In the genomic region with DNA sequence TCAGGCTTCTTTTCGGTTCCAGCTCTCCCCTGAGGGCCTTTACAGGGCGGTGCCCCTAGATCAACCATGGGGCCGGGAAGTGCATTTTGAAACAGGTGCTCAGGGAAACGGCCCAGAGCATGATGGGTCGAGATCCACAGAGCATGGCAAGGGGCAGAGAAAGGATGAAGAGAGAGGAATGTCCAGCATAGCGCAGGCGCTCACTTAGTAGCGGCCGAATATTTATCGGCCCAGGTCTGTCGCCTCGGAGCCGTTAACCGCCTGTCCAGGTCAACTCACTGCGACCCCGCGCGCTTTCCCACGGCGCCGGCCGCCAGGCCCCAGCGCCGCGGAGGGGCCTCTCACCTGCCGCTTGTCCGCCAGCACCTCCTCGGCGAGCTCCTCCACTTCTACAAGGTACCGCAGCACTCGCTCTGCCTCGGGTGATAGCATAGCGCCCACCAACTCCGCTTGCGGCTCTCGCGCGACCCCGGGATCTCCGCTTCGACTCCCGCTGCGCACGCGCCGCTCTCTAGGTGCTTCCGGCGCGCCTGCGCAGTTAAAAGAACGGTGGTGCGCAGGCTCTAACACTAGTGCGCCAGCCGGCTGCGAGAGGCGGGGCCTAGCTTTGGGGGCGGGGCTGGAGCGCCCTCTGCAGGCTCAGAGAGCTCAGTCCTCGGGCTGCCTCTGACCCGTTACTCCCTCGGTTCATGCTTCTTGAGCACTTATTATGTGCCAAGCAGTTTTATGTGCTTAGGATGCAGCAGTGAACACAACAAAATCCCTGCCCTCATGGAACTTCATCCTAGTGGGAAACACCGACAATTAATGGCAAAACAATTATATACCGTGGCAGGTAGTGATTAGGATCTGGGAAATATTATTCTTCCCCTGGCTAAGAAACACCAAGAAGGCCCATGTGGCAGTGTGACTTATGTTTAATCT, we compare ENCODE assay signal across 1 cellular context.
A peak's percentile ranks its signal among the peaks of the same experiment; 100 is the strongest.
TF ChIP-seq lines count a peak whose summit lies in the region.

TSS of gene PDRG1 (minus strand) at position 517 of the 924 bp plus-strand sequence. CDS start at position 432, 85 bp downstream.

TF ChIP-seq in HepG2, 621 proteins besides CTCF, POLR2A, EP300 and RAD21 (continued from another document and continues in another):
- TF ChIP-seq ATF6 (CRISPR knock-in tag; conservative IDR thresholded peaks at IDR 0.05) (peak; percentile 84), ZNF609 (CRISPR knock-in tag; IDR thresholded peaks at IDR 0.05; ENCODE audit: borderline replicate concordance) (no peak), LRRFIP1 (CRISPR knock-in tag; conservative IDR thresholded peaks at IDR 0.05) (no peak), SP140L (CRISPR knock-in tag; IDR thresholded peaks at IDR 0.05; ENCODE audit: borderline replicate concordance) (peak; percentile 79; the same call in 1 of the 2 replicates), ONECUT2 (CRISPR knock-in tag; IDR thresholded peaks at IDR 0.05) (no peak; the same call in 1 of the 2 replicates), ZFYVE20 (CRISPR knock-in tag; IDR thresholded peaks at IDR 0.05; ENCODE audit: borderline replicate concordance, low read depth) (no peak), HMGXB4 (CRISPR knock-in tag; IDR thresholded peaks at IDR 0.05; ENCODE audit: borderline replicate concordance in 1 of 2, low read depth in 1 of 2) (peak; percentile 95 to 96), HHEX (CRISPR knock-in tag; IDR thresholded peaks at IDR 0.05) (peak; percentile 45; the same call in 1 of the 2 replicates), CBX5 (CRISPR knock-in tag; IDR thresholded peaks at IDR 0.05; ENCODE audit: borderline replicate concordance) (peak; percentile 81; the same call in 1 of the 2 replicates), HDAC1 (CRISPR knock-in tag; IDR thresholded peaks at IDR 0.05) (peak; percentile 62; the same call in 1 of the 2 replicates), ZNF709 (CRISPR knock-in tag; IDR thresholded peaks at IDR 0.05) (peak; percentile 90; the same call in 1 of the 2 replicates), HOXA5 (CRISPR knock-in tag; IDR thresholded peaks at IDR 0.05) (peak; percentile 98), ZNF121 (CRISPR knock-in tag; IDR thresholded peaks at IDR 0.05) (no peak), ZNF691 (CRISPR knock-in tag; IDR thresholded peaks at IDR 0.05; ENCODE audit: borderline replicate concordance, low read depth) (peak; percentile 84; the same call in 1 of the 2 replicates), JARID2 (CRISPR knock-in tag; IDR thresholded peaks at IDR 0.05; ENCODE audit: insufficient replicate concordance) (no peak), NR3C1 (CRISPR knock-in tag; IDR thresholded peaks at IDR 0.05) (no peak), SNRNP70 (IDR thresholded peaks at IDR 0.05; ENCODE audit: low read depth, low read length) (no peak), ELF1 (CRISPR knock-in tag; IDR thresholded peaks at IDR 0.05) (peak; percentile 95), ZKSCAN1 (IDR thresholded peaks at IDR 0.05; ENCODE audit: low read length) (peak; percentile 56; the same call in 1 of the 2 replicates), SP4 (CRISPR knock-in tag; IDR thresholded peaks at IDR 0.05) (peak; percentile 94), NFRKB (IDR thresholded peaks at IDR 0.05) (no peak), TEF (CRISPR knock-in tag; IDR thresholded peaks at IDR 0.05) (no peak), ATRX (CRISPR knock-in tag; IDR thresholded peaks at IDR 0.05; ENCODE audit: borderline replicate concordance) (no peak), SSRP1 (CRISPR knock-in tag; IDR thresholded peaks at IDR 0.05) (peak; percentile 74; the same call in 1 of the 2 replicates), ZNF331 (CRISPR knock-in tag; IDR thresholded peaks at IDR 0.05) (peak; percentile 68), TBX3 (IDR thresholded peaks at IDR 0.05; ENCODE audit: borderline replicate concordance) (no peak), ARNT2 (CRISPR knock-in tag; IDR thresholded peaks at IDR 0.05; ENCODE audit: low read depth) (peak; percentile 92), PCBP1 (IDR thresholded peaks at IDR 0.05; ENCODE audit: borderline replicate concordance, low read depth, low read length) (no peak), TSC22D2 (CRISPR knock-in tag; IDR thresholded peaks at IDR 0.05; ENCODE audit: borderline replicate concordance) (peak; percentile 78), SIN3A (IDR thresholded peaks at IDR 0.05; ENCODE audit: borderline replicate concordance, low read depth, low read length) (peak; percentile 67; the same call in 1 of the 2 replicates), ELF4 (CRISPR knock-in tag; IDR thresholded peaks at IDR 0.05; ENCODE audit: borderline replicate concordance) (no peak; the same call in 1 of the 2 replicates), ZNF335 (CRISPR knock-in tag; IDR thresholded peaks at IDR 0.05) (peak; percentile 84; the same call in 1 of the 2 replicates), ETS1 (CRISPR knock-in tag; IDR thresholded peaks at IDR 0.05) (0 out of 2 replicates have a peak, but pooled peaks have one; percentile 72), SOX6 (IDR thresholded peaks at IDR 0.05) (no peak), SOX6 (CRISPR knock-in tag; IDR thresholded peaks at IDR 0.05) (peak; percentile 77), TAF1 (CRISPR knock-in tag; IDR thresholded peaks at IDR 0.05) (peak; percentile 89), ZNF674 (CRISPR knock-in tag; IDR thresholded peaks at IDR 0.05; ENCODE audit: low read depth) (no peak), ZNF44 (CRISPR knock-in tag; IDR thresholded peaks at IDR 0.05) (peak; percentile 99), ZBTB42 (CRISPR knock-in tag; IDR thresholded peaks at IDR 0.05) (0 out of 2 replicates have a peak, but pooled peaks have one; percentile 68), RBAK (CRISPR knock-in tag; IDR thresholded peaks at IDR 0.05) (0 out of 2 replicates have a peak, but pooled peaks have one; percentile 11)
- TF ChIP-seq, protein P1, sequence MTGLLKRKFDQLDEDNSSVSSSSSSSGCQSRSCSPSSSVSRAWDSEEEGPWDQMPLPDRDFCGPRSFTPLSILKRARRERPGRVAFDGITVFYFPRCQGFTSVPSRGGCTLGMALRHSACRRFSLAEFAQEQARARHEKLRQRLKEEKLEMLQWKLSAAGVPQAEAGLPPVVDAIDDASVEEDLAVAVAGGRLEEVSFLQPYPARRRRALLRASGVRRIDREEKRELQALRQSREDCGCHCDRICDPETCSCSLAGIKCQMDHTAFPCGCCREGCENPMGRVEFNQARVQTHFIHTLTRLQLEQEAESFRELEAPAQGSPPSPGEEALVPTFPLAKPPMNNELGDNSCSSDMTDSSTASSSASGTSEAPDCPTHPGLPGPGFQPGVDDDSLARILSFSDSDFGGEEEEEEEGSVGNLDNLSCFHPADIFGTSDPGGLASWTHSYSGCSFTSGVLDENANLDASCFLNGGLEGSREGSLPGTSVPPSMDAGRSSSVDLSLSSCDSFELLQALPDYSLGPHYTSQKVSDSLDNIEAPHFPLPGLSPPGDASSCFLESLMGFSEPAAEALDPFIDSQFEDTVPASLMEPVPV (CRISPR knock-in tag; IDR thresholded peaks at IDR 0.05): peak; percentile 95
- TF ChIP-seq, protein P2, sequence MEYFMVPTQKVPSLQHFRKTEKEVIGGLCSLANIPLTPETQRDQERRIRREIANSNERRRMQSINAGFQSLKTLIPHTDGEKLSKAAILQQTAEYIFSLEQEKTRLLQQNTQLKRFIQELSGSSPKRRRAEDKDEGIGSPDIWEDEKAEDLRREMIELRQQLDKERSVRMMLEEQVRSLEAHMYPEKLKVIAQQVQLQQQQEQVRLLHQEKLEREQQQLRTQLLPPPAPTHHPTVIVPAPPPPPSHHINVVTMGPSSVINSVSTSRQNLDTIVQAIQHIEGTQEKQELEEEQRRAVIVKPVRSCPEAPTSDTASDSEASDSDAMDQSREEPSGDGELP (IDR thresholded peaks at IDR 0.05; ENCODE audit: borderline replicate concordance, low read depth): peak; percentile 47; the same call in 1 of the 2 replicates
